ENCODE assay signal across 27 cellular contexts in genomic region chr2:147389218-147389617, GRCh38.
"Had no signal": no experiment of that assay in that cellular context is flagged by ENCODE, and none has a peak within 500 bp of the region (broad histone marks: within the 10 kb centered on the region; RNA-seq: fewer than 3 reads in every experiment).

No MANE protein-coding gene starts in this region.

- H3K4me2 ChIP-seq: KMS-11 had no signal

- H3K27me3 ChIP-seq: brain microvascular endothelial cell, cardiac muscle cell had no signal

- H3K36me3 ChIP-seq: brain microvascular endothelial cell, cardiac muscle cell, WERI-Rb-1 had no signal

- ATAC-seq: activated CD8-positive, alpha-beta memory T cell treated with anti-CD3 and anti-CD28 coated beads, Interleukin-2, amount 10 ng/mL, durations not matched to agents 7 days and 5 days; activated naive CD8-positive, alpha-beta T cell treated with anti-CD3 and anti-CD28 coated beads, Interleukin-2, amount 50 U/mL, for 24 hours had no signal

- H3K9ac ChIP-seq: KMS-11 had no signal

- H3K4me3 ChIP-seq: cardiac muscle cell had no signal

- H3K27ac ChIP-seq: brain microvascular endothelial cell, cardiac muscle cell, KMS-11, WERI-Rb-1 had no signal

- DNase-seq: activated CD4-positive, alpha-beta memory T cell treated with anti-CD3 and anti-CD28 coated beads, Interleukin-2, amount 10 ng/mL, durations not matched to agents 7 days and 5 days; activated CD4-positive, alpha-beta T cell treated with anti-CD3 and anti-CD28 coated beads for 1 hour; activated CD4-positive, alpha-beta T cell treated with anti-CD3 and anti-CD28 coated beads for 48 hours; activated CD4-positive, CD25-positive, alpha-beta regulatory T cell; activated CD8-positive, alpha-beta memory T cell treated with anti-CD3 and anti-CD28 coated beads for 24 hours; activated CD8-positive, alpha-beta memory T cell treated with anti-CD3 and anti-CD28 coated beads, Interleukin-2, amount 10 ng/mL, durations not matched to agents 7 days and 5 days; activated CD8-positive, alpha-beta memory T cell treated with anti-CD3 and anti-CD28 coated beads, Interleukin-2, amount 50 U/mL, for 48 hours; activated effector memory CD4-positive, alpha-beta T cell treated with Interleukin-2 at 50 U/mL for 16 hours; activated naive CD4-positive, alpha-beta T cell treated with anti-CD3 and anti-CD28 coated beads, Interleukin-2, amount 10 ng/mL, durations not matched to agents 7 days and 5 days; activated naive CD8-positive, alpha-beta T cell treated with anti-CD3 and anti-CD28 coated beads, Interleukin-2, amount 50 U/mL, for 24 hours; activated T-cell treated with anti-CD3 and anti-CD28 coated beads, Interleukin-2, amount 50 U/mL, for 48 hours; aorta; brain microvascular endothelial cell; MM.1S; MV-4-11; NCI-H1092; NCI-H1694; NCI-H1930; NCI-H2171; NCI-H510A; NCI-H526; NK-92 treated with Interleukin-12 subunit alpha and Interleukin-12 subunit beta, amount 100 ng/mL, for 24 hours; Right ventricle myocardium superior; T1000; WERI-Rb-1 had no signal
